Comparison of ENCODE assay signal across 12 cellular contexts in genomic region chr4:16858275-16858752, GRCh38. TPM values are rescaled to one million over a fixed set of nuclear protein-coding genes. Genes with fewer than 3 reads are reported as not detected.
A peak's percentile ranks its signal among the peaks of the same experiment; 100 is the strongest.
DNase-seq lines count a peak whose midpoint lies in the region; ATAC-seq and TF ChIP-seq lines count a peak whose summit lies in the region.
"Had no signal": no experiment of that assay in that cellular context is flagged by ENCODE, and none has a peak within 500 bp of the region (broad histone marks: within the 10 kb centered on the region; RNA-seq: fewer than 3 reads in every experiment).

No MANE protein-coding gene starts in this region.

- H3F3A ChIP-seq in PC-9 (ENCODE audit: insufficient read depth, low read depth) = no peaks in the 10 kb centered on the region

- peak in 3 of 4 donors; percentile 46 to 74 (median 67) for TF ChIP-seq EP300 in upper lobe of left lung (IDR thresholded peaks at IDR 0.05)

- POLR2A ChIA-PET in PC-9 (lab: Charles Lee; ENCODE audit: unreplicated experiment) = no interaction called here

- peaks cover 35% of the 10 kb centered on the region for H3K36me3 Mint-ChIP-seq in endothelial cell (ENCODE audit: low read depth, unreplicated experiment)
- H3K36me3 Mint-ChIP-seq: activated naive CD8-positive, alpha-beta T cell; CD8-positive, alpha-beta T cell; stimulated activated memory B cell treated with anti-CD40 and anti-IgM and Interleukin-4, amounts not matched to agents 10 μg/mL and 1 μg/mL and 100 μg/mL, for 72 hours; T-cell had no signal

- H3K27ac ChIP-seq in upper lobe of left lung (peak overlapping the region in 3 of 4 donors; percentile 75 to 94 (median 81)), PC-9 (no peak overlapping the region)

- BruUV-seq in PC-9 (replicated peaks; lab: Mats Ljungman, UMichigan) = no TSS peak

- no peaks in the 10 kb centered on the region for H3K9me2 ChIP-seq in PC-9 (ENCODE audit: insufficient read depth)

- CTCF ChIA-PET in PC-9 (lab: Charles Lee) = no interaction called here

- no peak overlapping the region for H2AFZ ChIP-seq in PC-9

- no peak for TF ChIP-seq CTCF in endothelial cell (IDR thresholded peaks at IDR 0.05; ENCODE audit: unreplicated experiment)
- no peak for TF ChIP-seq CTCF in kidney epithelial cell (IDR thresholded peaks at IDR 0.05; ENCODE audit: insufficient read depth, low read length, poor library complexity, severe bottlenecking)
- TF ChIP-seq CTCF in upper lobe of left lung (IDR thresholded peaks at IDR 0.05) = no peak
- no peak for TF ChIP-seq CTCF in PC-9 (conservative IDR thresholded peaks at IDR 0.05)

- H3K4me2 ChIP-seq in PC-9 = no peak overlapping the region

- peaks cover 82% of the 10 kb centered on the region for H3K4me1 Mint-ChIP-seq in endothelial cell (ENCODE audit: unreplicated experiment)
- H3K4me1 Mint-ChIP-seq: stimulated activated memory B cell treated with anti-CD40 and anti-IgM and Interleukin-4, amounts not matched to agents 10 μg/mL and 1 μg/mL and 100 μg/mL, for 72 hours; T-cell had no signal

- 29 to 52% methylated on average over 9 of the region's 9 CpGs for WGBS in upper lobe of left lung, 2 donors

- H3K4me1 ChIP-seq in upper lobe of left lung (peaks cover 2 to 23% (median 17%) of the 10 kb centered on the region in 4 donors), PC-9 (replicated peaks; ENCODE audit: insufficient read depth) (no peaks in the 10 kb centered on the region)

- H3K9me3 Mint-ChIP-seq in endothelial cell (ENCODE audit: unreplicated experiment) = no peaks in the 10 kb centered on the region
- H3K9me3 Mint-ChIP-seq: activated CD8-positive, alpha-beta T cell treated with anti-CD3 and anti-CD28 coated beads for 36 hours; CD8-positive, alpha-beta T cell; T-cell had no signal

- H3K4me3 ChIP-seq in MG63 (no peak overlapping the region), kidney epithelial cell (ENCODE audit: low read depth, low read length) (no peak overlapping the region), upper lobe of left lung (no peak overlapping the region), PC-9 (no peak overlapping the region)

- no peaks in the 10 kb centered on the region for H3K79me2 ChIP-seq in PC-9 (ENCODE audit: low read depth)

- no peak for TF ChIP-seq POLR2A in upper lobe of left lung (IDR thresholded peaks at IDR 0.05)

- H3K27me3 ChIP-seq in MG63 (no peaks in the 10 kb centered on the region), kidney epithelial cell (ENCODE audit: control insufficient read depth, insufficient read depth, low read length) (no peaks in the 10 kb centered on the region), upper lobe of left lung (no peaks in the 10 kb centered on the region), PC-9 (ENCODE audit: insufficient read depth, low read depth) (no peaks in the 10 kb centered on the region)

- H3K4me3 Mint-ChIP-seq in endothelial cell (ENCODE audit: unreplicated experiment) = no peak overlapping the region
- H3K4me3 Mint-ChIP-seq: activated CD8-positive, alpha-beta T cell treated with anti-CD3 and anti-CD28 coated beads for 36 hours; activated naive CD8-positive, alpha-beta T cell; CD8-positive, alpha-beta T cell; stimulated activated memory B cell treated with anti-CD40 and anti-IgM and Interleukin-4, amounts not matched to agents 10 μg/mL and 1 μg/mL and 100 μg/mL, for 72 hours; T-cell had no signal

- ATAC-seq in upper lobe of left lung (ENCODE audit: low FRiP score in 2 of 2) = peak in 1 of 2 donors; percentile 71
- ATAC-seq: activated CD8-positive, alpha-beta T cell treated with anti-CD3 and anti-CD28 coated beads for 36 hours; CD8-positive, alpha-beta T cell; stimulated activated memory B cell treated with anti-CD40 and anti-IgM and Interleukin-4, amounts not matched to agents 10 μg/mL and 1 μg/mL and 100 μg/mL, for 72 hours; T-cell had no signal

- peak; percentile 4 for DNase-seq in MG63
- peak; percentile 34 for DNase-seq in endothelial cell (ENCODE audit: low spot score)
- peak; percentile 54 for DNase-seq in kidney epithelial cell (ENCODE audit: low read depth)
- DNase-seq in upper lobe of left lung = no peak
- DNase-seq in PC-9 = no peak
- DNase-seq in activated CD4-positive, alpha-beta T cell treated with anti-CD3 and anti-CD28 coated beads, Interleukin-2, amount 50 U/mL, for 1 hour = no peak
- no peak for DNase-seq in NAMALWA (ENCODE audit: low spot score)
- DNase-seq: activated CD8-positive, alpha-beta T cell treated with anti-CD3 and anti-CD28 coated beads for 36 hours; CD8-positive, alpha-beta T cell; T-cell had no signal

- intact Hi-C loops in PC-9 (cut with micrococcal nuclease; ENCODE audit: unreplicated experiment) = no loop called here

- no peaks in the 10 kb centered on the region for H4K20me1 ChIP-seq in PC-9 (ENCODE audit: insufficient read depth)

- H3K9me3 ChIP-seq in MG63 (no peaks in the 10 kb centered on the region), upper lobe of left lung (no peaks in the 10 kb centered on the region), PC-9 (ENCODE audit: insufficient read depth, low read depth) (no peaks in the 10 kb centered on the region)

- peak overlapping the region; percentile 98 for H3K27ac Mint-ChIP-seq in endothelial cell (ENCODE audit: unreplicated experiment)
- H3K27ac Mint-ChIP-seq: activated CD8-positive, alpha-beta T cell treated with anti-CD3 and anti-CD28 coated beads for 36 hours; activated naive CD8-positive, alpha-beta T cell; CD8-positive, alpha-beta T cell; stimulated activated memory B cell treated with anti-CD40 and anti-IgM and Interleukin-4, amounts not matched to agents 10 μg/mL and 1 μg/mL and 100 μg/mL, for 72 hours; T-cell had no signal

- H3K27me3 Mint-ChIP-seq in endothelial cell (ENCODE audit: unreplicated experiment) = peaks cover 8% of the 10 kb centered on the region
- H3K27me3 Mint-ChIP-seq: activated naive CD8-positive, alpha-beta T cell; stimulated activated memory B cell treated with anti-CD40 and anti-IgM and Interleukin-4, amounts not matched to agents 10 μg/mL and 1 μg/mL and 100 μg/mL, for 72 hours; T-cell had no signal

- H3K36me3 ChIP-seq in MG63 (peaks cover 2% of the 10 kb centered on the region; the same call in 1 of the 2 replicates), kidney epithelial cell (ENCODE audit: control insufficient read depth, insufficient read depth, low read length) (no peaks in the 10 kb centered on the region), upper lobe of left lung (no peaks in the 10 kb centered on the region), PC-9 (ENCODE audit: low read depth) (no peaks in the 10 kb centered on the region)

RNA-seq across cellular contexts. Expression of gene LDB2, which starts 40.1 kb away (rescaled TPM):
- total RNA-seq in MG63 (2014; rRNA removed; shearing (Covaris generic); ENCODE audit: low replicate concordance) = 8.1 and 18.7 TPM in 2 replicates
- 268 TPM for total RNA-seq in endothelial cell (ENCODE audit: unreplicated experiment)
- total RNA-seq in kidney epithelial cell = 0.07 and 0.46 TPM in 2 replicates
- 10 to 100 TPM; 34.6 to 94.4 (median 45.9) TPM for total RNA-seq in upper lobe of left lung
- total RNA-seq in PC-9 (2021) = not detected in 2 replicates
- total RNA-seq: activated CD8-positive, alpha-beta T cell treated with anti-CD3 and anti-CD28 coated beads for 36 hours; CD8-positive, alpha-beta T cell had no signal

Comparison
In these comparisons a context has a peak if more than half of its experiments do, and no peak if none do; other contexts are left out.
1. DNase-seq: peak in MG63 (single experiment), endothelial cell (single experiment) and kidney epithelial cell (single experiment); none in upper lobe of left lung (0 of 2), PC-9 (0 of 2), activated CD4-positive, alpha-beta T cell treated with anti-CD3 and anti-CD28 coated beads, Interleukin-2, amount 50 U/mL, for 1 hour (single experiment) and NAMALWA (single experiment).